ENCODE assay signal across 22 cellular contexts in genomic region chr9:35426627-35427026, GRCh38.
DNase-seq lines count a peak whose midpoint lies in the region; ATAC-seq, FAIRE-seq and TF ChIP-seq lines count a peak whose summit lies in the region.
"Had no signal": no experiment of that assay in that cellular context is flagged by ENCODE, and none has a peak within 500 bp of the region (broad histone marks: within the 10 kb centered on the region; RNA-seq: fewer than 3 reads in every experiment).

No MANE protein-coding gene starts in this region.

- in situ Hi-C loops in IMR-90 (cut with MboI; ENCODE audit: low sequenced_read_pairs) = no loop called here

- H3K9ac ChIP-seq in IMR-90 (ENCODE audit: low read depth, low read length) (no peak overlapping the region), endothelial cell of umbilical vein (replicated peaks; ENCODE audit: extremely low read depth, insufficient read depth, low read length) (no peak overlapping the region)

- H3K4me3 ChIP-seq in IMR-90 (ENCODE audit: insufficient read depth, low read depth, low read length) (no peak overlapping the region), endothelial cell of umbilical vein (replicated peaks in 1 of 3; ENCODE audit: insufficient read depth in 1 of 3, low read depth in 1 of 3, low read length in 3 of 3) (no peak overlapping the region), lower lobe of right lung (no peak overlapping the region)
- H3K4me3 ChIP-seq: Peyer's patch had no signal

- no peak overlapping the region for H3K14ac ChIP-seq in IMR-90 (replicated peaks; ENCODE audit: low read depth, low read length)

- H3K36me3 ChIP-seq in IMR-90 (ENCODE audit: control insufficient read depth, insufficient read depth, low read length) (no peaks in the 10 kb centered on the region), endothelial cell of umbilical vein (ENCODE audit: control insufficient read depth in 2 of 2, extremely low read depth in 1 of 2, insufficient read depth in 2 of 2, low read length in 2 of 2) (no peaks in the 10 kb centered on the region), lower lobe of right lung (no peaks in the 10 kb centered on the region)
- H3K36me3 ChIP-seq: Peyer's patch had no signal

- peak; percentile 37 for ATAC-seq in IMR-90 (ENCODE audit: low read depth)
- no peak for ATAC-seq in lower lobe of right lung
- ATAC-seq in HG03280 (IDR thresholded peaks at IDR 0.05; ENCODE audit: unreplicated experiment) = no peak
- ATAC-seq: CD8-positive, alpha-beta T cell; HCT116 had no signal

- H3K4me2 ChIP-seq in IMR-90 (ENCODE audit: low read depth, low read length) = no peak overlapping the region
- no peak overlapping the region for H3K4me2 ChIP-seq in endothelial cell of umbilical vein (ENCODE audit: insufficient read depth, low read length)

- no peaks in the 10 kb centered on the region for H3K9me1 ChIP-seq in IMR-90 (ENCODE audit: insufficient read depth, low read length)
- H3K9me1 ChIP-seq in endothelial cell of umbilical vein (replicated peaks; ENCODE audit: control insufficient read depth, extremely low read depth, insufficient read depth, low read length) = no peaks in the 10 kb centered on the region

- TF ChIP-seq CTCF in IMR-90 (conservative IDR thresholded peaks at IDR 0.05; ENCODE audit: low read depth, low read length) (no peak), endothelial cell of umbilical vein (IDR thresholded peaks at IDR 0.05; ENCODE audit: extremely low read depth in 1 of 2, insufficient read depth in 1 of 2, low read depth in 1 of 2, low read length in 2 of 2) (no peak), lower lobe of right lung (IDR thresholded peaks at IDR 0.05) (no peak)

- H2AK9ac ChIP-seq in IMR-90 (replicated peaks; ENCODE audit: low read depth, low read length, poor library complexity) = no peak overlapping the region

- dilution Hi-C loops in IMR-90 (cut with HindIII; ENCODE audit: low sequenced_read_pairs, unreplicated experiment) (no loop called here), endothelial cell of umbilical vein (cut with MboI; ENCODE audit: extremely low pct_ligation_motif_present, low sequenced_read_pairs) (no loop called here)

- CTCF ChIA-PET in IMR-90 (lab: Yijun Ruan, JAX) (no interaction called here), endothelial cell of umbilical vein (lab: Charles Lee) (no interaction called here)

- POLR2A ChIA-PET in IMR-90 (lab: Charles Lee; ENCODE audit: unreplicated experiment) (no interaction called here), endothelial cell of umbilical vein (lab: Charles Lee) (no interaction called here)

- no peak for TF ChIP-seq RAD21 in IMR-90 (IDR thresholded peaks at IDR 0.05; ENCODE audit: low read length)

- FAIRE-seq in endothelial cell of umbilical vein (lab: Jason Lieb, UNC) = no peak
- FAIRE-seq: GM18507 had no signal

- H3K79me1 ChIP-seq in IMR-90 (ENCODE audit: low read depth in 1 of 2, low read length in 2 of 2) = no peaks in the 10 kb centered on the region

- H3K4ac ChIP-seq in IMR-90 (ENCODE audit: low read depth, low read length) = no peak overlapping the region

- intact Hi-C loops in IMR-90 (cut with micrococcal nuclease) (no loop called here), endothelial cell of umbilical vein (cut with micrococcal nuclease) (no loop called here), lower lobe of right lung (cut with DNase I) (no loop called here)

- no TSS peak for BruUV-seq in IMR-90 (replicated peaks; lab: Mats Ljungman, UMichigan)
- no TSS peak for BruUV-seq in endothelial cell of umbilical vein (replicated peaks; lab: Mats Ljungman, UMichigan)

- H2BK120ac ChIP-seq in IMR-90 (ENCODE audit: low read depth, low read length) = no peak overlapping the region

- H3K56ac ChIP-seq in IMR-90 (ENCODE audit: extremely low read depth, insufficient read depth, low read length) = no peak overlapping the region

- H3K27me3 ChIP-seq in IMR-90 (ENCODE audit: control insufficient read depth, insufficient read depth, low read length) = peaks cover 3% of the 10 kb centered on the region; the same call in 1 of the 2 replicates
- no peaks in the 10 kb centered on the region for H3K27me3 ChIP-seq in endothelial cell of umbilical vein (ENCODE audit: control insufficient read depth in 2 of 2, insufficient read depth in 2 of 2, low read length in 2 of 2)
- no peaks in the 10 kb centered on the region for H3K27me3 ChIP-seq in lower lobe of right lung (ENCODE audit: low read depth)
- H3K27me3 ChIP-seq: Peyer's patch had no signal

- no peak overlapping the region for H4K91ac ChIP-seq in IMR-90 (ENCODE audit: insufficient read depth, low read depth, low read length)

- H3K23ac ChIP-seq in IMR-90 (ENCODE audit: low read depth, low read length) = no peak overlapping the region

- H4K5ac ChIP-seq in IMR-90 (ENCODE audit: low read depth, low read length) = no peak overlapping the region

- no peak overlapping the region for H4K8ac ChIP-seq in IMR-90 (ENCODE audit: low read depth in 2 of 2, low read length in 2 of 2)

- no peak overlapping the region for H2AFZ ChIP-seq in IMR-90 (replicated peaks; ENCODE audit: low read length, poor library complexity)
- H2AFZ ChIP-seq in endothelial cell of umbilical vein (ENCODE audit: low read depth, low read length) = no peak overlapping the region

- DNase-seq in COLO829 (ENCODE audit: low spot score) (peak; percentile 49), IMR-90 (no peak), endothelial cell of umbilical vein (ENCODE audit: low read depth, low spot score) (peak; percentile 14), foreskin melanocyte (peak; percentile 43), AG08396 (ENCODE audit: low spot score) (no peak), EL (no peak), lower lobe of right lung (no peak)
- DNase-seq: AML-193; C1 segment of cervical spinal cord; CD8-positive, alpha-beta T cell; GDM1; GOT3; Kasumi-1; MM.1S; NCI-H1092; NCI-H1436 treated with DMSO at 0.1 percent for 48 hours; NCI-H1930; NK-92 treated with Interleukin-12 subunit alpha and Interleukin-12 subunit beta, amount 100 ng/mL, for 24 hours; Peyer's patch had no signal

- H3K4me1 ChIP-seq in IMR-90 (ENCODE audit: control insufficient read depth, insufficient read depth, low read length) (no peaks in the 10 kb centered on the region), endothelial cell of umbilical vein (ENCODE audit: control insufficient read depth, extremely low read depth, insufficient read depth, low read length) (no peaks in the 10 kb centered on the region), lower lobe of right lung (no peaks in the 10 kb centered on the region)
- H3K4me1 ChIP-seq: Peyer's patch had no signal

- no peak overlapping the region for H3K27ac ChIP-seq in IMR-90 (ENCODE audit: insufficient read depth, low read length)
- no peak overlapping the region for H3K27ac ChIP-seq in endothelial cell of umbilical vein (ENCODE audit: insufficient read depth, low read depth, low read length)
- no peak overlapping the region for H3K27ac ChIP-seq in lower lobe of right lung
- H3K27ac ChIP-seq: Peyer's patch had no signal

- H3K9me3 ChIP-seq in IMR-90 (ENCODE audit: control insufficient read depth, insufficient read depth, low read length) (no peaks in the 10 kb centered on the region), endothelial cell of umbilical vein (replicated peaks; ENCODE audit: control insufficient read depth, insufficient read depth, low read length) (no peaks in the 10 kb centered on the region), lower lobe of right lung (no peaks in the 10 kb centered on the region)
- H3K9me3 ChIP-seq: Peyer's patch had no signal

- no peak overlapping the region for H3K18ac ChIP-seq in IMR-90 (ENCODE audit: low read depth, low read length)

- no peak for TF ChIP-seq POLR2A in IMR-90 (IDR thresholded peaks at IDR 0.05; ENCODE audit: low read depth, low read length)
- TF ChIP-seq POLR2A in endothelial cell of umbilical vein (IDR thresholded peaks at IDR 0.05; ENCODE audit: low read depth, low read length) = no peak

- WGBS in IMR-90 (ENCODE audit: extremely low coverage in 2 of 2, insufficient read length in 1 of 2), 2 experiments = no CpG with 5 or more reads among the region's 1 CpG

- no peak overlapping the region for H2AK5ac ChIP-seq in IMR-90 (ENCODE audit: low read depth, low read length)

- H3K79me2 ChIP-seq in endothelial cell of umbilical vein (ENCODE audit: control insufficient read depth, insufficient read depth, low read length) = no peaks in the 10 kb centered on the region

- H4K20me1 ChIP-seq in IMR-90 (ENCODE audit: insufficient read depth, low read length) (no peaks in the 10 kb centered on the region), endothelial cell of umbilical vein (replicated peaks; ENCODE audit: control insufficient read depth, extremely low read depth, insufficient read depth, low read length) (no peaks in the 10 kb centered on the region)

- no peak overlapping the region for H2BK20ac ChIP-seq in IMR-90 (ENCODE audit: low read depth, low read length)

- H2BK15ac ChIP-seq in IMR-90 (ENCODE audit: low read depth, low read length) = no peak overlapping the region

- H2BK5ac ChIP-seq in IMR-90 (ENCODE audit: low read depth, low read length, poor library complexity, severe bottlenecking) = no peak overlapping the region

TF ChIP-seq in IMR-90, 13 proteins besides CTCF, POLR2A, EP300 and RAD21 (continues in another document):
- no peak for TF ChIP-seq NFE2L2 (IDR thresholded peaks at IDR 0.05; ENCODE audit: low read depth, low read length)
- TF ChIP-seq MAFK (IDR thresholded peaks at IDR 0.05; ENCODE audit: low read depth, low read length) = no peak
- TF ChIP-seq USF2 (IDR thresholded peaks at IDR 0.05; ENCODE audit: low read depth, low read length) = no peak

TF ChIP-seq in endothelial cell of umbilical vein, 7 proteins besides CTCF, POLR2A, EP300 and RAD21:
- TF ChIP-seq JUN (IDR thresholded peaks at IDR 0.05; ENCODE audit: borderline replicate concordance, insufficient read depth, insufficient read length, low read depth) = no peak
- no peak for TF ChIP-seq GATA2 (IDR thresholded peaks at IDR 0.05; ENCODE audit: insufficient read depth, insufficient read length, low read depth, low read length)
- TF ChIP-seq MYC (IDR thresholded peaks at IDR 0.05; ENCODE audit: low read depth, low read length) = no peak
- TF ChIP-seq MAX (IDR thresholded peaks at IDR 0.05; ENCODE audit: insufficient read depth, insufficient read length) = no peak

Comparison
In these comparisons a context has a peak if more than half of its experiments do, and no peak if none do; other contexts are left out.
1. DNase-seq: peak in COLO829 (single experiment), endothelial cell of umbilical vein (single experiment) and foreskin melanocyte (single experiment); none in IMR-90 (single experiment), AG08396 (single experiment), EL (single experiment) and lower lobe of right lung (single experiment).